8 cellular contexts compared by ENCODE assay signal in the genomic region with DNA sequence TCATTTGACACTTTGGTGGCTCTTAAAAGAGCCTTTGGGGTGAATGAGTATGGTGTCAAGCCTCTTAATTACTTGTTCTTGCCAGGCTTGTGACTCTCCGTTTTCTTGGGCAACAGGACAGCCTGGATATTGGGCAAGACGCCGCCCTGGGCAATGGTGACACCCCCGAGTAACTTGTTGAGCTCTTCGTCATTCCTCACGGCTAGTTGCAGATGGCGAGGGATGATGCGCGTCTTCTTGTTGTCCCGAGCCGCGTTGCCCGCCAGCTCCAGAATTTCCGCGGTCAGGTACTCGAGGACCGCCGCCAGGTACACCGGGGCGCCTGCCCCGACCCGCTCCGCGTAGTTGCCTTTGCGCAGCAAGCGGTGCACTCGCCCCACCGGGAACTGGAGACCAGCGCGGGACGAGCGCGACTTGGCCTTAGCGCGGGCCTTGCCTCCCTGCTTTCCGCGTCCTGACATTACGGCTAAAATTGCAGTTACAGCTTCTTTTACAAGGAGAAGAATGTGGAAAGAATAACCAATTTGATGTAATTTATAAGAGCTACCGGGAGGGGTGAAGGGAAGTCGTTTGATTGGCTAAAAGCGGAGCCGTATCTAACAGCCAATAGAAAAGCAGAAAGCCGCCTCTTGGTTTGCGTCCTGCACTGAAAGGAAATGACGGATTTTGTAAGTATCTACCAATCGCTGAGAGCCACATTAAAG. TPM values are rescaled to one million over a fixed set of nuclear protein-coding genes. Genes with fewer than 3 reads are reported as not detected.
DNase-seq lines count a peak whose midpoint lies in the region; ATAC-seq and TF ChIP-seq lines count a peak whose summit lies in the region.

No MANE protein-coding gene starts in this region.

- H3K27me3 ChIP-seq in right cardiac atrium (ENCODE audit: control insufficient read depth, insufficient read depth) (no peaks in the 10 kb centered on the region), psoas muscle (ENCODE audit: insufficient read depth in 3 of 3, low read length in 2 of 3) (no peaks in the 10 kb centered on the region), vagina (no peaks in the 10 kb centered on the region)

- TF ChIP-seq CTCF in GM13977 (IDR thresholded peaks at IDR 0.05; ENCODE audit: extremely low read depth, insufficient read depth, missing control alignments) (no peak), psoas muscle (IDR thresholded peaks at IDR 0.05) (peak; percentile 6), vagina (IDR thresholded peaks at IDR 0.05) (no peak)

- peak overlapping the region; percentile 99 for H3K27ac ChIP-seq in angular gyrus (ENCODE audit: low read depth, low read length)
- peak overlapping the region; percentile 98 for H3K27ac ChIP-seq in right cardiac atrium (ENCODE audit: low read length)
- peak overlapping the region; percentile 98 for H3K27ac ChIP-seq in psoas muscle
- H3K27ac ChIP-seq in vagina, result peak overlapping the region; percentile 97

- under 1% methylated on average over 46 of the region's 46 CpGs for WGBS in right cardiac atrium
- WGBS in psoas muscle, 3 donors, result 0 to 1% (median 0%) methylated on average over 44 to 46 of the region's 46 CpGs

- peak; percentile 42 for ATAC-seq in HG02870 (IDR thresholded peaks at IDR 0.05; ENCODE audit: unreplicated experiment)
- peak; percentile 80 to 83 for ATAC-seq in right cardiac atrium
- peak; percentile 73 to 78 (median 75) for ATAC-seq in psoas muscle

- in situ Hi-C loops in GM13977 (cut with MboI; ENCODE audit: low pct_unique_long_range_greater_than_20kb, low sequenced_read_pairs, unreplicated experiment), result no loop called here

- peak in 1 of 2 donors; percentile 82 for TF ChIP-seq POLR2A in vagina (IDR thresholded peaks at IDR 0.05)

- intact Hi-C loops in right cardiac atrium (cut with DNase I) (no loop called here), psoas muscle (cut with DNase I) (loop anchor here in 1 of 2 donors (10.0 kb wide), 1 partner anchor 167 kb away; no protein-coding TSS in a partner anchor), vagina (cut with DNase I) (no loop called here)

- H3K9me3 ChIP-seq in right cardiac atrium (ENCODE audit: control insufficient read depth, low read length), result no peaks in the 10 kb centered on the region
- H3K9me3 ChIP-seq in psoas muscle, result no peaks in the 10 kb centered on the region
- H3K9me3 ChIP-seq in vagina, result no peaks in the 10 kb centered on the region

- peaks cover 3% of the 10 kb centered on the region for H3K4me1 ChIP-seq in right cardiac atrium (ENCODE audit: control insufficient read depth, insufficient read depth, low read length)
- H3K4me1 ChIP-seq in psoas muscle, result peaks cover 19% of the 10 kb centered on the region
- H3K4me1 ChIP-seq in vagina, result peaks cover 23% of the 10 kb centered on the region

- H3K4me3 ChIP-seq in right cardiac atrium (ENCODE audit: low read length) (peak overlapping the region; percentile 46), psoas muscle (peak overlapping the region; percentile 79), vagina (peak overlapping the region; percentile 60 to 66)

- H3K36me3 ChIP-seq in psoas muscle (ENCODE audit: insufficient read depth in 1 of 2, low read depth in 1 of 2) (no peaks in the 10 kb centered on the region), vagina (no peaks in the 10 kb centered on the region)

- DNase-seq in GM13977 (ENCODE audit: low spot score) (peak; percentile 85), NCI-H146 treated with DMSO at 0.1 percent for 48 hours (lab: John Stamatoyannopoulos, UW; ENCODE audit: unreplicated experiment) (peak; percentile 97), T-helper 1 cell (peak; percentile 55 to 98 (median 76)), right cardiac atrium (peak; percentile 76 to 88 (median 85)), psoas muscle (peak; percentile 83 to 92), vagina (ENCODE audit: extremely low spot score in 2 of 2) (peak in 1 of 2 donors; percentile 98)

RNA-seq across cellular contexts. Expression of a gene that starts 11.8 kb away (rescaled TPM):
- total RNA-seq in right cardiac atrium (10 to 100 TPM; 13.0 to 23.8 (median 19.4) TPM), psoas muscle (10 to 100 TPM; 13.9 to 18.1 (median 15.8) TPM), vagina (43.0 TPM)
- polyA plus RNA-seq in right cardiac atrium (40.2 TPM), psoas muscle (10 to 100 TPM; 24.0 to 45.3 (median 32.1) TPM)

RNA-seq across cellular contexts. Expression of a gene that starts 30.0 kb away (rescaled TPM):
- total RNA-seq in right cardiac atrium (1 to 10 TPM; 1.2 to 2.8 (median 1.6) TPM), psoas muscle (under 1 TPM; 0.13 to 0.48 (median 0.25) TPM), vagina (7.6 TPM)
- polyA plus RNA-seq in right cardiac atrium (1.0 TPM), psoas muscle (under 1 TPM; 0.14 to 0.19 (median 0.14) TPM)

RNA-seq across cellular contexts. Expression of a gene that starts 40.0 kb away (rescaled TPM):
- total RNA-seq in right cardiac atrium (10 to 100 TPM; 26.1 to 30.8 (median 29.5) TPM), psoas muscle (10 to 100 TPM; 13.0 to 26.9 (median 21.9) TPM), vagina (21.6 TPM)
- polyA plus RNA-seq in right cardiac atrium (17.8 TPM), psoas muscle (10 to 100 TPM; 13.9 to 28.9 (median 16.7) TPM)

RNA-seq across cellular contexts. Expression of a gene that starts 49.1 kb away (rescaled TPM):
- 10 to 100 TPM in 1 of 4 donors, 1 to 10 TPM in 3; 7.1 to 14.9 (median 9.1) TPM for total RNA-seq in right cardiac atrium
- polyA plus RNA-seq in right cardiac atrium, result 3.1 TPM
- total RNA-seq in psoas muscle, result 1 to 10 TPM; 1.0 to 3.0 (median 1.8) TPM
- 1 to 10 TPM in 1 of 3 donors, under 1 TPM in 2; 0.78 to 1.7 (median 0.80) TPM for polyA plus RNA-seq in psoas muscle
- total RNA-seq in vagina, result 16.9 TPM
